Comparison of ENCODE assay signal across 25 cellular contexts in genomic region chr4:188958346-188958745, GRCh38.
"Had no signal": no experiment of that assay in that cellular context is flagged by ENCODE, and none has a peak within 500 bp of the region (broad histone marks: within the 10 kb centered on the region; RNA-seq: fewer than 3 reads in every experiment).

No MANE protein-coding gene starts in this region.

- H3K9me3 ChIP-seq: ovary, psoas muscle, right lobe of liver, stomach, thoracic aorta, thyroid gland, tibial nerve, upper lobe of left lung, vagina had no signal

- H3K9ac ChIP-seq: neural progenitor cell, parathyroid adenoma had no signal

- H3K27ac ChIP-seq: neural progenitor cell, ovary, parathyroid adenoma, psoas muscle, right lobe of liver, sigmoid colon, stomach, thoracic aorta, thyroid gland, tibial nerve, upper lobe of left lung, vagina had no signal

- H3K4me1 ChIP-seq: neural progenitor cell, parathyroid adenoma, psoas muscle, right lobe of liver, sigmoid colon, stomach, thyroid gland, tibial nerve, upper lobe of left lung, vagina had no signal

- H3K4me3 ChIP-seq: neural progenitor cell, ovary, psoas muscle, right lobe of liver, sigmoid colon, stomach, thoracic aorta, thyroid gland, tibial nerve, upper lobe of left lung, vagina had no signal

- H3K36me3 ChIP-seq: neural progenitor cell, ovary, right lobe of liver, sigmoid colon, stomach, thoracic aorta, thyroid gland, tibial nerve, upper lobe of left lung, vagina had no signal

- DNase-seq: natural killer cell; occipital lobe; ovary; posterior cingulate gyrus; psoas muscle; right cardiac atrium; right lobe of liver; sigmoid colon; small intestine; stimulated activated CD4-positive, alpha-beta T cell treated with anti-CD3 and anti-CD28 coated beads, Interleukin-15, amount 100 ng/mL, for 24 hours; stimulated activated CD4-positive, alpha-beta T cell treated with anti-CD3 and anti-CD28 coated beads, Interleukin-2, amount 100 ng/mL, for 24 hours; stimulated activated CD4-positive, alpha-beta T cell treated with anti-CD3 and anti-CD28 coated beads, Interleukin-2, amount 100 ng/mL, for 48 hours; stimulated activated CD4-positive, alpha-beta T cell treated with anti-CD3 and anti-CD28 coated beads, Interleukin-4, amount 100 ng/mL, for 24 hours; stimulated activated naive B cell treated with anti-CD40 and anti-IgM and Interleukin-4, amounts not matched to agents 10 μg/mL and 1 μg/mL and 100 μg/mL, for 72 hours; stimulated activated naive CD4-positive, alpha-beta T cell treated with Interleukin-2 at 50 U/mL for 16 hours; stomach; thyroid gland; trophoblast cell; upper lobe of left lung had no signal

- FAIRE-seq: small intestine, urothelium cell line had no signal
